In genomic region chr1:155563377-155564066, GRCh38 we compare ENCODE assay signal across 8 cellular contexts. TPM values are rescaled to one million over a fixed set of nuclear protein-coding genes. Genes with fewer than 3 reads are reported as not detected.
DNase-seq lines count a peak whose midpoint lies in the region; ATAC-seq and TF ChIP-seq lines count a peak whose summit lies in the region.
"Not testable (repeated sequence)": the region's sequence is repeated elsewhere in the genome, so short reads cannot be mapped to it uniquely, and the experiment has no call there.

No MANE protein-coding gene starts in this region.

- peak; percentile 11 for ATAC-seq in DND-41 (ENCODE audit: insufficient read depth, low read depth)

- H3K9ac ChIP-seq in DND-41 (ENCODE audit: low read depth, low read length) (peak overlapping the region; percentile 98), OCI-LY3 (ENCODE audit: low read length) (peak overlapping the region; percentile 88), duodenal mucosa (ENCODE audit: low read depth in 1 of 2, low read length in 2 of 2) (peak overlapping the region; percentile 75 to 86), iPS-15b (ENCODE audit: low read depth, low read length) (peak overlapping the region; percentile 98)

- WGBS in thymus = under 1% methylated on average over 21 of the region's 21 CpGs

- peaks cover 88% of the 10 kb centered on the region for H3K79me2 ChIP-seq in DND-41 (ENCODE audit: insufficient read depth, low read length)
- H3K79me2 ChIP-seq in OCI-LY3 (ENCODE audit: low read length) = peaks cover 93% of the 10 kb centered on the region

- TF ChIP-seq EP300 in Ishikawa (IDR thresholded peaks at IDR 0.05; ENCODE audit: borderline replicate concordance) = not testable (repeated sequence)

- H3K27ac Mint-ChIP-seq in activated T-cell treated with anti-CD3 and anti-CD28 coated beads, Interleukin-2, amount 50 U/mL, for 24 hours = peak overlapping the region; percentile 99
- peak overlapping the region; percentile 98 for H3K27ac Mint-ChIP-seq in neural crest cell (ENCODE audit: unreplicated experiment)

- H3K27me3 Mint-ChIP-seq in activated T-cell treated with anti-CD3 and anti-CD28 coated beads, Interleukin-2, amount 50 U/mL, for 24 hours; neural crest cell (ENCODE audit: low read depth): not testable (repeated sequence)

- H3K4me3 ChIP-seq in DND-41 (ENCODE audit: low read depth in 1 of 2, low read length in 2 of 2) = peak overlapping the region; percentile 91 to 99
- H3K4me3 ChIP-seq in OCI-LY3 (ENCODE audit: low read length) = peak overlapping the region; percentile 81
- peak overlapping the region; percentile 85 to 95 for H3K4me3 ChIP-seq in duodenal mucosa (ENCODE audit: low read depth in 1 of 2, low read length in 2 of 2)
- H3K4me3 ChIP-seq in iPS-15b (ENCODE audit: low read depth, low read length) = peak overlapping the region; percentile 95
- H3K4me3 ChIP-seq in thymus (ENCODE audit: low read length) = peak overlapping the region; percentile 74

- peaks cover 55% of the 10 kb centered on the region for H3K36me3 Mint-ChIP-seq in activated T-cell treated with anti-CD3 and anti-CD28 coated beads, Interleukin-2, amount 50 U/mL, for 24 hours (ENCODE audit: low read depth)
- not testable (repeated sequence) for H3K36me3 Mint-ChIP-seq in neural crest cell (ENCODE audit: low read depth)

- not testable (repeated sequence) for DNase-seq in DND-41; activated T-cell treated with anti-CD3 and anti-CD28 coated beads, Interleukin-2, amount 50 U/mL, for 24 hours; neural crest cell (ENCODE audit: low read depth, low spot score)

- H3K9me3 Mint-ChIP-seq in activated T-cell treated with anti-CD3 and anti-CD28 coated beads, Interleukin-2, amount 50 U/mL, for 24 hours; neural crest cell: not testable (repeated sequence)

- H4K20me1 ChIP-seq in DND-41 (ENCODE audit: insufficient read depth, low read length) (peaks cover 15% of the 10 kb centered on the region), OCI-LY3 (ENCODE audit: insufficient read depth, low read length) (peaks cover 21% of the 10 kb centered on the region)

- peaks cover 45% of the 10 kb centered on the region for H3K4me1 Mint-ChIP-seq in activated T-cell treated with anti-CD3 and anti-CD28 coated beads, Interleukin-2, amount 50 U/mL, for 24 hours (ENCODE audit: low read depth)
- peaks cover 32% of the 10 kb centered on the region for H3K4me1 Mint-ChIP-seq in neural crest cell

- H2AFZ ChIP-seq in DND-41 (ENCODE audit: low read depth, low read length) = peak overlapping the region; percentile 100
- not testable (repeated sequence) for H2AFZ ChIP-seq in OCI-LY3 (ENCODE audit: low read depth, low read length)

- peak overlapping the region; percentile 99 for H3K4me3 Mint-ChIP-seq in activated T-cell treated with anti-CD3 and anti-CD28 coated beads, Interleukin-2, amount 50 U/mL, for 24 hours
- H3K4me3 Mint-ChIP-seq in neural crest cell = peak overlapping the region; percentile 99

- peak; percentile 1 for TF ChIP-seq CTCF in DND-41 (IDR thresholded peaks at IDR 0.05; ENCODE audit: borderline replicate concordance, extremely low read depth, low read length, poor library complexity, severe bottlenecking)
- not testable (repeated sequence) for TF ChIP-seq CTCF in OCI-LY3 (IDR thresholded peaks at IDR 0.05; ENCODE audit: low read depth, low read length); neural crest cell (conservative IDR thresholded peaks at IDR 0.05)

- H3K4me2 ChIP-seq in DND-41 (ENCODE audit: insufficient read depth, low read length) (peak overlapping the region; percentile 64), OCI-LY3 (ENCODE audit: low read length) (peak overlapping the region; percentile 83)

- H3K4me1 ChIP-seq in DND-41 (ENCODE audit: insufficient read depth, low read length) (peaks cover 33% of the 10 kb centered on the region), OCI-LY3 (ENCODE audit: low read length) (peaks cover 12% of the 10 kb centered on the region), duodenal mucosa (ENCODE audit: control insufficient read depth in 1 of 2, insufficient read depth in 2 of 2, low read length in 2 of 2) (peaks cover 17 to 21% of the 10 kb centered on the region in 2 donors)
- not testable (repeated sequence) for H3K4me1 ChIP-seq in iPS-15b (ENCODE audit: control insufficient read depth, insufficient read depth, low read length); thymus (ENCODE audit: control insufficient read depth, insufficient read depth, low read length)

- not testable (repeated sequence) for H3K27me3 ChIP-seq in DND-41 (ENCODE audit: insufficient read depth, low read length, poor library complexity); OCI-LY3 (ENCODE audit: low read depth, low read length); duodenal mucosa (ENCODE audit: control insufficient read depth in 1 of 2, insufficient read depth in 2 of 2, low read length in 2 of 2); iPS-15b (ENCODE audit: control insufficient read depth, insufficient read depth, low read length); thymus (ENCODE audit: control insufficient read depth, insufficient read depth)

- not testable (repeated sequence) for H3K9me3 ChIP-seq in DND-41 (ENCODE audit: insufficient read depth, low read length, severe bottlenecking); OCI-LY3 (ENCODE audit: insufficient read depth, low read length); duodenal mucosa (ENCODE audit: control insufficient read depth in 1 of 2, low read length in 2 of 2); iPS-15b (ENCODE audit: control insufficient read depth, insufficient read depth, low read length); thymus (ENCODE audit: control insufficient read depth)

- H3K36me3 ChIP-seq in DND-41 (ENCODE audit: insufficient read depth, low read length) (peaks cover 17% of the 10 kb centered on the region), OCI-LY3 (replicated peaks; ENCODE audit: low read depth, low read length) (peaks cover 16% of the 10 kb centered on the region)
- not testable (repeated sequence) for H3K36me3 ChIP-seq in duodenal mucosa (ENCODE audit: control insufficient read depth in 1 of 2, insufficient read depth in 2 of 2, low read length in 2 of 2); iPS-15b (ENCODE audit: control insufficient read depth, insufficient read depth, low read length); thymus (ENCODE audit: control insufficient read depth, insufficient read depth)

- not testable (repeated sequence) for TF ChIP-seq RAD21 in Ishikawa (IDR thresholded peaks at IDR 0.05; ENCODE audit: low read depth)

- H3K27ac ChIP-seq in DND-41 (ENCODE audit: low read length) (peak overlapping the region; percentile 100), OCI-LY3 (ENCODE audit: low read length) (peak overlapping the region; percentile 77), duodenal mucosa (ENCODE audit: low read depth, low read length) (peak overlapping the region; percentile 100), thymus (ENCODE audit: low read depth) (peak overlapping the region; percentile 96)

TF ChIP-seq in Ishikawa, 13 proteins besides CTCF, POLR2A, EP300 and RAD21:
- peak; percentile 36; the same call in 1 of the 2 replicates for TF ChIP-seq MAX (IDR thresholded peaks at IDR 0.05)

RNA-seq across cellular contexts. Expression of gene ASH1L, which starts 0.9 kb away (rescaled TPM):
- total RNA-seq in neural crest cell = 35.4 and 37.0 TPM in 2 replicates
- 6.3 TPM for polyA plus RNA-seq in thymus

RNA-seq across cellular contexts. Expression of gene MSTO1, which starts 46.5 kb away (rescaled TPM):
- 82.4 and 92.4 TPM in 2 replicates for total RNA-seq in neural crest cell
- polyA plus RNA-seq in thymus = 26.0 TPM
